In the genomic region with DNA sequence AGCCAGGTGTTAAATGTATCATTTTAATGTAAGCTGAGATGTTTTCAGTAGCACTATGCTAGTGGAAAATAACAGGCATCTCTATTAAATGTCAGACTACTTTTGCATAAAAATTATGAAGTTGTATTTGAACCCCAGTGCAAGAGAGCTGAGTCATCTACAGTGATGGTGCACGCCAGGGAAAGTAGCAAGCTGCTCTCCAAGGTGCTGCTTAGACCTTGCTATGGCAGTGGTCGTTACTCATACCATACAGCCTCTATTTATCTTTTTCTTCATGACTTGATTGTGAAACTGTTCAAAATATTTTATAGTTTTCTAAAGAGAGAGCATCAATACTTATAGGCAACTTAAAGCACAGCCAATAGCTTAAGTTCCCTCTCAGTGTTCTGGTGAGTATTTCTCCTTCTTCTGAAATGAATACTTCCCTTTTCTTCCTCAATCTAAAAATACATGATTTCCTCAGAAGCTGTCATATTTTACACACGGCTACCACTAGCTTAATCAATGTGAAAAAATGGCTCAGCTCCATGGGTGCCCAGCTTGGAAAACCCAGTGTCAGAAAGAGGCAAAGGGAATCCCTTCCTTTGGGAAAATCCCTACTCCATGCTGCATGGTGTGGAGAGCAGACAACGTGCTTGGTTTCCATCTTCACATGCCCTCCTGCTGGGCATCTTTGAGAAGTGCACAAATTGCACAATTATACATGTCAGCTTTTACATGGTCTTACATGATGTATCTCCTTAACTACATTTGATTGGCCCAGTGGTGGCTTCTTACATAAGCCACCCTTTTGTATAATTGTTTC, we compare ENCODE assay signal across 11 cellular contexts.
DNase-seq lines count a peak whose midpoint lies in the region; ATAC-seq, FAIRE-seq and TF ChIP-seq lines count a peak whose summit lies in the region.
"Had no signal": no experiment of that assay in that cellular context is flagged by ENCODE, and none has a peak within 500 bp of the region (broad histone marks: within the 10 kb centered on the region; RNA-seq: fewer than 3 reads in every experiment).

No MANE protein-coding gene starts in this region.

- no peaks in the 10 kb centered on the region for H3K4me1 Mint-ChIP-seq in CD4-positive, alpha-beta T cell (ENCODE audit: low read depth)
- H3K4me1 Mint-ChIP-seq in HFFc6 (ENCODE audit: low read depth) = no peaks in the 10 kb centered on the region
- H3K4me1 Mint-ChIP-seq: activated B cell treated with CpG ODN at 0.5 μM for 24 hours had no signal

- FAIRE-seq in bronchial epithelial cell (lab: Jason Lieb, UNC) = no peak

- H3K4me3 ChIP-seq in bronchial epithelial cell (ENCODE audit: low read depth, low read length) = no peak overlapping the region

- DNase-seq in bronchial epithelial cell (ENCODE audit: low read depth) = peak; percentile 18
- DNase-seq in CD4-positive, alpha-beta T cell = no peak
- no peak for DNase-seq in putamen (ENCODE audit: low spot score)
- no peak for DNase-seq in left ventricle myocardium superior
- DNase-seq in HFFc6 = no peak
- DNase-seq: activated B cell treated with CpG ODN at 0.5 μM for 24 hours, DMS79 treated with DMSO at 0.1 percent for 48 hours, NCI-H510A had no signal

- H3K9me3 ChIP-seq in CD4-positive, alpha-beta T cell (ENCODE audit: control insufficient read depth, low read length) = no peaks in the 10 kb centered on the region

- H3K27me3 ChIP-seq in bronchial epithelial cell (ENCODE audit: control insufficient read depth, insufficient read depth, low read length) = no peaks in the 10 kb centered on the region
- H3K27me3 ChIP-seq in CD4-positive, alpha-beta T cell (ENCODE audit: control insufficient read depth, insufficient read depth, low read length) = peaks cover 2% of the 10 kb centered on the region

- H3K9me3 Mint-ChIP-seq in CD4-positive, alpha-beta T cell = no peaks in the 10 kb centered on the region
- H3K9me3 Mint-ChIP-seq in HFFc6 = no peaks in the 10 kb centered on the region
- H3K9me3 Mint-ChIP-seq: activated B cell treated with CpG ODN at 0.5 μM for 24 hours had no signal

- no peak overlapping the region for H3K4me3 Mint-ChIP-seq in CD4-positive, alpha-beta T cell
- no peak overlapping the region for H3K4me3 Mint-ChIP-seq in HFFc6
- H3K4me3 Mint-ChIP-seq: activated B cell treated with CpG ODN at 0.5 μM for 24 hours had no signal

- intact Hi-C loops in CD4-positive, alpha-beta T cell (cut with DNase I, micrococcal nuclease) = no loop called here
- intact Hi-C loops in left ventricle myocardium superior (cut with micrococcal nuclease) = no loop called here

- H3K27me3 Mint-ChIP-seq in CD4-positive, alpha-beta T cell = peaks cover 36% of the 10 kb centered on the region
- H3K27me3 Mint-ChIP-seq in HFFc6 (ENCODE audit: insufficient read depth) = peaks cover under 1% of the 10 kb centered on the region; the same call in 1 of the 2 replicates

- POLR2A ChIA-PET in CD4-positive, alpha-beta T cell (lab: Charles Lee) = no interaction called here

- H3K27ac Mint-ChIP-seq in CD4-positive, alpha-beta T cell = no peak overlapping the region
- H3K27ac Mint-ChIP-seq in HFFc6 = no peak overlapping the region
- H3K27ac Mint-ChIP-seq: activated B cell treated with CpG ODN at 0.5 μM for 24 hours had no signal

- ATAC-seq in GM18511 (IDR thresholded peaks at IDR 0.05; ENCODE audit: unreplicated experiment) (peak; percentile 40), GM21528 (IDR thresholded peaks at IDR 0.05; ENCODE audit: low FRiP score, unreplicated experiment) (peak; percentile 48), HG03520 (IDR thresholded peaks at IDR 0.05; ENCODE audit: unreplicated experiment) (peak; percentile 51), left ventricle myocardium superior (no peak)
- no peak for ATAC-seq in CD4-positive, alpha-beta T cell (ENCODE audit: poor library complexity)

- H3K36me3 Mint-ChIP-seq in CD4-positive, alpha-beta T cell (ENCODE audit: low read depth) = no peaks in the 10 kb centered on the region
- no peaks in the 10 kb centered on the region for H3K36me3 Mint-ChIP-seq in HFFc6 (ENCODE audit: low read depth)

- TF ChIP-seq CTCF in bronchial epithelial cell (IDR thresholded peaks at IDR 0.05; ENCODE audit: insufficient read depth, low read length, severe bottlenecking) (no peak), HFFc6 (IDR thresholded peaks at IDR 0.05) (no peak)
- no peak for TF ChIP-seq CTCF in CD4-positive, alpha-beta T cell (IDR thresholded peaks at IDR 0.05)

- no peaks in the 10 kb centered on the region for H3K36me3 ChIP-seq in bronchial epithelial cell (ENCODE audit: control insufficient read depth, insufficient read depth, low read length)

- H3K27ac ChIP-seq in CD4-positive, alpha-beta T cell (ENCODE audit: low read depth, low read length) = no peak overlapping the region

- CTCF ChIA-PET in CD4-positive, alpha-beta T cell (lab: Charles Lee) = no interaction called here

Comparison
In these comparisons a context has a peak if more than half of its experiments do, and no peak if none do; other contexts are left out.
1. ATAC-seq: peak in GM18511 (single experiment), GM21528 (single experiment) and HG03520 (single experiment); none in CD4-positive, alpha-beta T cell (single experiment) and left ventricle myocardium superior (single experiment).